In the genomic region with DNA sequence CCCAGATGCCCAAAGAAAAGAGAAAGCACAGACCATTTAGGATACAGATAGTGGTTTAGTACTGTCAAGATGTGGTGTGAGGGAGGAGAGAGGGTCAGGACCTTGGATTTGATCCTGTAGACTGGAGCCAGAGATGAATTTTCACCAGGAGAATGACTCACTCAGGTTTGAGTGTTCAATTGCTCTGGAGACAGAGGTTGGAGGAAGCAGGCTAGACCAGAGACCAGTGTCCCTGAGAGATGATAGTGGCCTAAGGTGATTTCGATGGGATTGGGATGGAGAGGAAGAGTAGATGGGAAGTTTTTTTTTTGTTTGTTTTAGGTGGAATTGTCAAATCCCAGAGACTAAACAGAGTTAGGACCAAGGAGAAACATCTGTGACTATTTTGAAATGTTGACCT, we compare ENCODE assay signal across 8 cellular contexts. TPM values are rescaled to one million over a fixed set of nuclear protein-coding genes. Genes with fewer than 3 reads are reported as not detected.
DNase-seq lines count a peak whose midpoint lies in the region; ATAC-seq, FAIRE-seq and TF ChIP-seq lines count a peak whose summit lies in the region.
"Had no signal": no experiment of that assay in that cellular context is flagged by ENCODE, and none has a peak within 500 bp of the region (broad histone marks: within the 10 kb centered on the region; RNA-seq: fewer than 3 reads in every experiment).

No MANE protein-coding gene starts in this region.

- H3K9me3 ChIP-seq in Panc1 (ENCODE audit: control insufficient read depth, insufficient read depth, low read depth, low read length) = no peaks in the 10 kb centered on the region
- H3K9me3 ChIP-seq: ascending aorta had no signal

- H3K4me1 ChIP-seq in Panc1 (ENCODE audit: control insufficient read depth, insufficient read depth, low read length) = peaks cover 36% of the 10 kb centered on the region

- peaks cover 5% of the 10 kb centered on the region; the same call in 1 of the 2 replicates for H3K36me3 ChIP-seq in Panc1 (ENCODE audit: control insufficient read depth, insufficient read depth, low read length)

- DNase-seq in HCEC 1CT (peak; percentile 50), Panc1 (ENCODE audit: low read depth, low spot score) (no peak), epithelial cell of prostate (ENCODE audit: low read depth, low spot score) (no peak), skeletal muscle cell (ENCODE audit: low read depth) (no peak), GM12892 (ENCODE audit: insufficient read length) (no peak), putamen (ENCODE audit: low spot score) (no peak)
- DNase-seq in stimulated activated naive CD4-positive, alpha-beta T cell (lab: John Stamatoyannopoulos, UW) = no peak

- BruUV-seq in Panc1 (replicated peaks; lab: Mats Ljungman, UMichigan) = no TSS peak

- POLR2A ChIA-PET in Panc1 (lab: Charles Lee) = no interaction called here

- no peak for TF ChIP-seq POLR2A in GM12892 (IDR thresholded peaks at IDR 0.05; ENCODE audit: low read depth, low read length)

- H3K27ac ChIP-seq in Panc1 (ENCODE audit: low read length) = peak overlapping the region; percentile 92; the same call in 1 of the 2 replicates
- peak overlapping the region; percentile 98 for H3K27ac ChIP-seq in epithelial cell of prostate

- in situ Hi-C loops in Panc1 (cut with HindIII; ENCODE audit: low pct_unique_long_range_greater_than_20kb, low sequenced_read_pairs) = no loop called here

- TF ChIP-seq CTCF in Panc1 (IDR thresholded peaks at IDR 0.05) = no peak

- peak overlapping the region; percentile 88 to 96 for H3K4me3 ChIP-seq in Panc1 (ENCODE audit: low read depth in 2 of 2, low read length in 2 of 2)
- peak overlapping the region; percentile 70 for H3K4me3 ChIP-seq in skeletal muscle cell (ENCODE audit: low read depth, low read length)

- no peak for FAIRE-seq in GM12892 (lab: Jason Lieb, UNC)

- no peaks in the 10 kb centered on the region for H3K27me3 ChIP-seq in Panc1 (ENCODE audit: control insufficient read depth, insufficient read depth, low read length)
- H3K27me3 ChIP-seq: ascending aorta had no signal

- ATAC-seq in Panc1 = no peak

- CTCF ChIA-PET in Panc1 (lab: Charles Lee) = no interaction called here

- intact Hi-C loops in Panc1 (cut with micrococcal nuclease; ENCODE audit: unreplicated experiment) = no loop called here

RNA-seq across cellular contexts. Expression of a gene that starts 2.3 kb away (rescaled TPM):
- total RNA-seq in Panc1 (2021; ENCODE audit: unreplicated experiment) = 41.5 TPM
- 29.2 TPM for polyA plus RNA-seq in Panc1 (2012; ENCODE audit: insufficient read length)
- 11.4 TPM for polyA plus RNA-seq in GM12892 (2012; ENCODE audit: missing spikeins)
